Comparison of ENCODE assay signal across 1 cellular context in the genomic region with DNA sequence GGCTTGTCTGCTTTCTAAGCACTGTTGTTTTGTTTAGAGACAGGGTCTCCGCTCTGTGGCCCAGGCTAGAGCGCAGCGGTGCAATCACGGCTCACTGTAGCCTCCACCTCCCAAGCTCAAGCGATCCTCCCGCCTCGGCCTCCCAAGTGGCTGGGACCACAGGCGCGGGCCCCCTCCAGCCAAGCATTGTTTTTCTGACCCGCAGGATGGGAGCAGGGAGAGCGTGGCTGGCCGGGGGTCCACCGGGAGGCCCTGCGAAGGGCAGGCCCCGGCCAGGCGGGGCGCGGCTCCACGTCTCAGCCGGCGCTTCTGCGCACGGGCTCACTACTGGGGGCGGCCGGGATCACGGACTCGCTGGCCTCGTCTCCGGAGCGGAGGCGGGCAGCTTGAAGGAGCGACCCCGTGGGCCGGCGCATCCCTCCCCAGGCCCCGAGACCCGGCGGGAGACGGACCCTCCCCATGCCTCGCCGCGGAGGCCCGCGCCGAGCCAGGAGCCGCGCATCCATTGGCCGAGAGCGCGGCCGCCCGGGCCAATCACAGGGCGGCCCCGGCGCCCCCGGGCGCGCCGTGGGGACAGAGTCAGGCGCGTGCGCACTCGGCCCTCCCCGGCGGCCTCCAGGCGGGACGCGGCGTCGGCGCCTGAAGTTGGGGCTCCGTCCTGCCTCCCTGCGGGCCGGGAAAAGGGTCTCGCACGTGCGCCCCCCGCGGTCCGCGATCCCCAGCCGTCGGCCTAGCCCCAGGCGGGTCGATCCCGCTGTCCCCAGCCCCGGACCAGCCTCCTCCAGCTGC.
TF ChIP-seq lines count a peak whose summit lies in the region.

No MANE protein-coding gene starts in this region.

TF ChIP-seq in HepG2, 621 proteins besides CTCF, POLR2A, EP300 and RAD21 (continued from another document and continues in another):
- no peak for TF ChIP-seq SIX1 (CRISPR knock-in tag; IDR thresholded peaks at IDR 0.05; ENCODE audit: borderline replicate concordance)
- TF ChIP-seq NFE2 (CRISPR knock-in tag; IDR thresholded peaks at IDR 0.05), result no peak
- no peak for TF ChIP-seq ZNF75D (CRISPR knock-in tag; IDR thresholded peaks at IDR 0.05; ENCODE audit: borderline replicate concordance)
- TF ChIP-seq, protein P1, sequence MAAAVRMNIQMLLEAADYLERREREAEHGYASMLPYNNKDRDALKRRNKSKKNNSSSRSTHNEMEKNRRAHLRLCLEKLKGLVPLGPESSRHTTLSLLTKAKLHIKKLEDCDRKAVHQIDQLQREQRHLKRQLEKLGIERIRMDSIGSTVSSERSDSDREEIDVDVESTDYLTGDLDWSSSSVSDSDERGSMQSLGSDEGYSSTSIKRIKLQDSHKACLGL (CRISPR knock-in tag; IDR thresholded peaks at IDR 0.05), result peak; percentile 78
- no peak for TF ChIP-seq ATAD3A (CRISPR knock-in tag; IDR thresholded peaks at IDR 0.05)
- 0 out of 2 replicates have a peak, but pooled peaks have one; percentile 30 for TF ChIP-seq ZNF335 (CRISPR knock-in tag; IDR thresholded peaks at IDR 0.05)
- peak; percentile 76; the same call in 1 of the 2 replicates for TF ChIP-seq ZNF790 (CRISPR knock-in tag; IDR thresholded peaks at IDR 0.05; ENCODE audit: borderline replicate concordance)
- TF ChIP-seq ZNF703 (CRISPR knock-in tag; IDR thresholded peaks at IDR 0.05; ENCODE audit: borderline replicate concordance), result no peak
- TF ChIP-seq EZH2 (conservative IDR thresholded peaks at IDR 0.05; ENCODE audit: low read depth, low read length), result no peak
- no peak for TF ChIP-seq ATF1 (CRISPR knock-in tag; IDR thresholded peaks at IDR 0.05)
- no peak for TF ChIP-seq ATM (IDR thresholded peaks at IDR 0.05; ENCODE audit: borderline replicate concordance)
- TF ChIP-seq ZBTB8A (CRISPR knock-in tag; IDR thresholded peaks at IDR 0.05; ENCODE audit: borderline replicate concordance, low read depth), result no peak
- TF ChIP-seq CBX1 (IDR thresholded peaks at IDR 0.05; ENCODE audit: low read depth), result no peak
- no peak for TF ChIP-seq EEA1 (CRISPR knock-in tag; IDR thresholded peaks at IDR 0.05; ENCODE audit: borderline replicate concordance)
- TF ChIP-seq ZNF138 (CRISPR knock-in tag; IDR thresholded peaks at IDR 0.05; ENCODE audit: low read depth), result no peak
- TF ChIP-seq U2AF2 (IDR thresholded peaks at IDR 0.05; ENCODE audit: low read depth, low read length), result no peak
- TF ChIP-seq, protein P2, sequence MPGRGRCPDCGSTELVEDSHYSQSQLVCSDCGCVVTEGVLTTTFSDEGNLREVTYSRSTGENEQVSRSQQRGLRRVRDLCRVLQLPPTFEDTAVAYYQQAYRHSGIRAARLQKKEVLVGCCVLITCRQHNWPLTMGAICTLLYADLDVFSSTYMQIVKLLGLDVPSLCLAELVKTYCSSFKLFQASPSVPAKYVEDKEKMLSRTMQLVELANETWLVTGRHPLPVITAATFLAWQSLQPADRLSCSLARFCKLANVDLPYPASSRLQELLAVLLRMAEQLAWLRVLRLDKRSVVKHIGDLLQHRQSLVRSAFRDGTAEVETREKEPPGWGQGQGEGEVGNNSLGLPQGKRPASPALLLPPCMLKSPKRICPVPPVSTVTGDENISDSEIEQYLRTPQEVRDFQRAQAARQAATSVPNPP (CRISPR knock-in tag; IDR thresholded peaks at IDR 0.05), result peak; percentile 47; the same call in 1 of the 2 replicates
- TF ChIP-seq NCOR1 (IDR thresholded peaks at IDR 0.05; ENCODE audit: borderline replicate concordance, low read length), result no peak
- TF ChIP-seq SCMH1 (CRISPR knock-in tag; IDR thresholded peaks at IDR 0.05; ENCODE audit: borderline replicate concordance), result no peak
- no peak for TF ChIP-seq PAF1 (CRISPR knock-in tag; IDR thresholded peaks at IDR 0.05)
- TF ChIP-seq, protein P3, sequence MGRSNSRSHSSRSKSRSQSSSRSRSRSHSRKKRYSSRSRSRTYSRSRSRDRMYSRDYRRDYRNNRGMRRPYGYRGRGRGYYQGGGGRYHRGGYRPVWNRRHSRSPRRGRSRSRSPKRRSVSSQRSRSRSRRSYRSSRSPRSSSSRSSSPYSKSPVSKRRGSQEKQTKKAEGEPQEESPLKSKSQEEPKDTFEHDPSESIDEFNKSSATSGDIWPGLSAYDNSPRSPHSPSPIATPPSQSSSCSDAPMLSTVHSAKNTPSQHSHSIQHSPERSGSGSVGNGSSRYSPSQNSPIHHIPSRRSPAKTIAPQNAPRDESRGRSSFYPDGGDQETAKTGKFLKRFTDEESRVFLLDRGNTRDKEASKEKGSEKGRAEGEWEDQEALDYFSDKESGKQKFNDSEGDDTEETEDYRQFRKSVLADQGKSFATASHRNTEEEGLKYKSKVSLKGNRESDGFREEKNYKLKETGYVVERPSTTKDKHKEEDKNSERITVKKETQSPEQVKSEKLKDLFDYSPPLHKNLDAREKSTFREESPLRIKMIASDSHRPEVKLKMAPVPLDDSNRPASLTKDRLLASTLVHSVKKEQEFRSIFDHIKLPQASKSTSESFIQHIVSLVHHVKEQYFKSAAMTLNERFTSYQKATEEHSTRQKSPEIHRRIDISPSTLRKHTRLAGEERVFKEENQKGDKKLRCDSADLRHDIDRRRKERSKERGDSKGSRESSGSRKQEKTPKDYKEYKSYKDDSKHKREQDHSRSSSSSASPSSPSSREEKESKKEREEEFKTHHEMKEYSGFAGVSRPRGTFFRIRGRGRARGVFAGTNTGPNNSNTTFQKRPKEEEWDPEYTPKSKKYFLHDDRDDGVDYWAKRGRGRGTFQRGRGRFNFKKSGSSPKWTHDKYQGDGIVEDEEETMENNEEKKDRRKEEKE (IDR thresholded peaks at IDR 0.05), result no peak
- TF ChIP-seq TSC22D2 (CRISPR knock-in tag; IDR thresholded peaks at IDR 0.05; ENCODE audit: borderline replicate concordance), result 0 out of 2 replicates have a peak, but pooled peaks have one; percentile 10
- peak; percentile 81 for TF ChIP-seq ZNF225 (CRISPR knock-in tag; IDR thresholded peaks at IDR 0.05)
- TF ChIP-seq ZNF230 (CRISPR knock-in tag; IDR thresholded peaks at IDR 0.05), result no peak
- TF ChIP-seq, protein P4, sequence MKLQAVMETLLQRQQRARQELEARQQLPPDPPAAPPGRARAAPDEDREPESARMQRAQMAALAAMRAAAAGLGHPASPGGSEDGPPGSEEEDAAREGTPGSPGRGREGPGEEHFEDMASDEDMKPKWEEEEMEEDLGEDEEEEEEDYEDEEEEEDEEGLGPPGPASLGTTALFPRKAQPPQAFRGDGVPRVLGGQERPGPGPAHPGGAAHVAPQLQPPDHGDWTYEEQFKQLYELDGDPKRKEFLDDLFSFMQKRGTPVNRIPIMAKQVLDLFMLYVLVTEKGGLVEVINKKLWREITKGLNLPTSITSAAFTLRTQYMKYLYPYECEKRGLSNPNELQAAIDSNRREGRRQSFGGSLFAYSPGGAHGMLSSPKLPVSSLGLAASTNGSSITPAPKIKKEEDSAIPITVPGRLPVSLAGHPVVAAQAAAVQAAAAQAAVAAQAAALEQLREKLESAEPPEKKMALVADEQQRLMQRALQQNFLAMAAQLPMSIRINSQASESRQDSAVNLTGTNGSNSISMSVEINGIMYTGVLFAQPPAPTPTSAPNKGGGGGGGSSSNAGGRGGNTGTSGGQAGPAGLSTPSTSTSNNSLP (IDR thresholded peaks at IDR 0.05; ENCODE audit: low read depth, low read length), result no peak
- no peak for TF ChIP-seq ZNF10 (CRISPR knock-in tag; IDR thresholded peaks at IDR 0.05; ENCODE audit: borderline replicate concordance, low read depth)
- TF ChIP-seq, protein P5, sequence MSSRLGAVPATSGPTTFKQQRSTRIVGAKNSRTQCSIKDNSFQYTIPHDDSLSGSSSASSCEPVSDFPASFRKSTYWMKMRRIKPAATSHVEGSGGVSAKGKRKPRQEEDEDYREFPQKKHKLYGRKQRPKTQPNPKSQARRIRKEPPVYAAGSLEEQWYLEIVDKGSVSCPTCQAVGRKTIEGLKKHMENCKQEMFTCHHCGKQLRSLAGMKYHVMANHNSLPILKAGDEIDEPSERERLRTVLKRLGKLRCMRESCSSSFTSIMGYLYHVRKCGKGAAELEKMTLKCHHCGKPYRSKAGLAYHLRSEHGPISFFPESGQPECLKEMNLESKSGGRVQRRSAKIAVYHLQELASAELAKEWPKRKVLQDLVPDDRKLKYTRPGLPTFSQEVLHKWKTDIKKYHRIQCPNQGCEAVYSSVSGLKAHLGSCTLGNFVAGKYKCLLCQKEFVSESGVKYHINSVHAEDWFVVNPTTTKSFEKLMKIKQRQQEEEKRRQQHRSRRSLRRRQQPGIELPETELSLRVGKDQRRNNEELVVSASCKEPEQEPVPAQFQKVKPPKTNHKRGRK (CRISPR knock-in tag; IDR thresholded peaks at IDR 0.05), result no peak
- TF ChIP-seq ZNF614 (CRISPR knock-in tag; IDR thresholded peaks at IDR 0.05; ENCODE audit: borderline replicate concordance), result no peak
- TF ChIP-seq ZBTB7A (CRISPR knock-in tag; IDR thresholded peaks at IDR 0.05), result peak; percentile 87; the same call in 1 of the 2 replicates
- TF ChIP-seq, protein P6, sequence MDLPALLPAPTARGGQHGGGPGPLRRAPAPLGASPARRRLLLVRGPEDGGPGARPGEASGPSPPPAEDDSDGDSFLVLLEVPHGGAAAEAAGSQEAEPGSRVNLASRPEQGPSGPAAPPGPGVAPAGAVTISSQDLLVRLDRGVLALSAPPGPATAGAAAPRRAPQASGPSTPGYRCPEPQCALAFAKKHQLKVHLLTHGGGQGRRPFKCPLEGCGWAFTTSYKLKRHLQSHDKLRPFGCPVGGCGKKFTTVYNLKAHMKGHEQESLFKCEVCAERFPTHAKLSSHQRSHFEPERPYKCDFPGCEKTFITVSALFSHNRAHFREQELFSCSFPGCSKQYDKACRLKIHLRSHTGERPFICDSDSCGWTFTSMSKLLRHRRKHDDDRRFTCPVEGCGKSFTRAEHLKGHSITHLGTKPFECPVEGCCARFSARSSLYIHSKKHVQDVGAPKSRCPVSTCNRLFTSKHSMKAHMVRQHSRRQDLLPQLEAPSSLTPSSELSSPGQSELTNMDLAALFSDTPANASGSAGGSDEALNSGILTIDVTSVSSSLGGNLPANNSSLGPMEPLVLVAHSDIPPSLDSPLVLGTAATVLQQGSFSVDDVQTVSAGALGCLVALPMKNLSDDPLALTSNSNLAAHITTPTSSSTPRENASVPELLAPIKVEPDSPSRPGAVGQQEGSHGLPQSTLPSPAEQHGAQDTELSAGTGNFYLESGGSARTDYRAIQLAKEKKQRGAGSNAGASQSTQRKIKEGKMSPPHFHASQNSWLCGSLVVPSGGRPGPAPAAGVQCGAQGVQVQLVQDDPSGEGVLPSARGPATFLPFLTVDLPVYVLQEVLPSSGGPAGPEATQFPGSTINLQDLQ (CRISPR knock-in tag; IDR thresholded peaks at IDR 0.05), result no peak
- TF ChIP-seq, protein P7, sequence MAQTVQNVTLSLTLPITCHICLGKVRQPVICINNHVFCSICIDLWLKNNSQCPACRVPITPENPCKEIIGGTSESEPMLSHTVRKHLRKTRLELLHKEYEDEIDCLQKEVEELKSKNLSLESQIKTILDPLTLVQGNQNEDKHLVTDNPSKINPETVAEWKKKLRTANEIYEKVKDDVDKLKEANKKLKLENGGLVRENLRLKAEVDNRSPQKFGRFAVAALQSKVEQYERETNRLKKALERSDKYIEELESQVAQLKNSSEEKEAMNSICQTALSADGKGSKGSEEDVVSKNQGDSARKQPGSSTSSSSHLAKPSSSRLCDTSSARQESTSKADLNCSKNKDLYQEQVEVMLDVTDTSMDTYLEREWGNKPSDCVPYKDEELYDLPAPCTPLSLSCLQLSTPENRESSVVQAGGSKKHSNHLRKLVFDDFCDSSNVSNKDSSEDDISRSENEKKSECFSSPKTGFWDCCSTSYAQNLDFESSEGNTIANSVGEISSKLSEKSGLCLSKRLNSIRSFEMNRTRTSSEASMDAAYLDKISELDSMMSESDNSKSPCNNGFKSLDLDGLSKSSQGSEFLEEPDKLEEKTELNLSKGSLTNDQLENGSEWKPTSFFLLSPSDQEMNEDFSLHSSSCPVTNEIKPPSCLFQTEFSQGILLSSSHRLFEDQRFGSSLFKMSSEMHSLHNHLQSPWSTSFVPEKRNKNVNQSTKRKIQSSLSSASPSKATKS (CRISPR knock-in tag; IDR thresholded peaks at IDR 0.05), result no peak
- no peak for TF ChIP-seq RFX5 (IDR thresholded peaks at IDR 0.05; ENCODE audit: low read depth, low read length)
- TF ChIP-seq, protein P8, sequence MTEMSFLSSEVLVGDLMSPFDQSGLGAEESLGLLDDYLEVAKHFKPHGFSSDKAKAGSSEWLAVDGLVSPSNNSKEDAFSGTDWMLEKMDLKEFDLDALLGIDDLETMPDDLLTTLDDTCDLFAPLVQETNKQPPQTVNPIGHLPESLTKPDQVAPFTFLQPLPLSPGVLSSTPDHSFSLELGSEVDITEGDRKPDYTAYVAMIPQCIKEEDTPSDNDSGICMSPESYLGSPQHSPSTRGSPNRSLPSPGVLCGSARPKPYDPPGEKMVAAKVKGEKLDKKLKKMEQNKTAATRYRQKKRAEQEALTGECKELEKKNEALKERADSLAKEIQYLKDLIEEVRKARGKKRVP (CRISPR knock-in tag; IDR thresholded peaks at IDR 0.05), result no peak
- no peak for TF ChIP-seq PHF20 (CRISPR knock-in tag; IDR thresholded peaks at IDR 0.05)
- TF ChIP-seq, protein P9, sequence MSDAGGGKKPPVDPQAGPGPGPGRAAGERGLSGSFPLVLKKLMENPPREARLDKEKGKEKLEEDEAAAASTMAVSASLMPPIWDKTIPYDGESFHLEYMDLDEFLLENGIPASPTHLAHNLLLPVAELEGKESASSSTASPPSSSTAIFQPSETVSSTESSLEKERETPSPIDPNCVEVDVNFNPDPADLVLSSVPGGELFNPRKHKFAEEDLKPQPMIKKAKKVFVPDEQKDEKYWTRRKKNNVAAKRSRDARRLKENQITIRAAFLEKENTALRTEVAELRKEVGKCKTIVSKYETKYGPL (CRISPR knock-in tag; IDR thresholded peaks at IDR 0.05), result no peak; the same call in 1 of the 2 replicates
- TF ChIP-seq, protein P10, sequence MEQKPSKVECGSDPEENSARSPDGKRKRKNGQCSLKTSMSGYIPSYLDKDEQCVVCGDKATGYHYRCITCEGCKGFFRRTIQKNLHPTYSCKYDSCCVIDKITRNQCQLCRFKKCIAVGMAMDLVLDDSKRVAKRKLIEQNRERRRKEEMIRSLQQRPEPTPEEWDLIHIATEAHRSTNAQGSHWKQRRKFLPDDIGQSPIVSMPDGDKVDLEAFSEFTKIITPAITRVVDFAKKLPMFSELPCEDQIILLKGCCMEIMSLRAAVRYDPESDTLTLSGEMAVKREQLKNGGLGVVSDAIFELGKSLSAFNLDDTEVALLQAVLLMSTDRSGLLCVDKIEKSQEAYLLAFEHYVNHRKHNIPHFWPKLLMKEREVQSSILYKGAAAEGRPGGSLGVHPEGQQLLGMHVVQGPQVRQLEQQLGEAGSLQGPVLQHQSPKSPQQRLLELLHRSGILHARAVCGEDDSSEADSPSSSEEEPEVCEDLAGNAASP (CRISPR knock-in tag; IDR thresholded peaks at IDR 0.05; ENCODE audit: borderline replicate concordance), result no peak; the same call in 1 of the 2 replicates
